ENCODE assay signal across 19 cellular contexts in the genomic region with DNA sequence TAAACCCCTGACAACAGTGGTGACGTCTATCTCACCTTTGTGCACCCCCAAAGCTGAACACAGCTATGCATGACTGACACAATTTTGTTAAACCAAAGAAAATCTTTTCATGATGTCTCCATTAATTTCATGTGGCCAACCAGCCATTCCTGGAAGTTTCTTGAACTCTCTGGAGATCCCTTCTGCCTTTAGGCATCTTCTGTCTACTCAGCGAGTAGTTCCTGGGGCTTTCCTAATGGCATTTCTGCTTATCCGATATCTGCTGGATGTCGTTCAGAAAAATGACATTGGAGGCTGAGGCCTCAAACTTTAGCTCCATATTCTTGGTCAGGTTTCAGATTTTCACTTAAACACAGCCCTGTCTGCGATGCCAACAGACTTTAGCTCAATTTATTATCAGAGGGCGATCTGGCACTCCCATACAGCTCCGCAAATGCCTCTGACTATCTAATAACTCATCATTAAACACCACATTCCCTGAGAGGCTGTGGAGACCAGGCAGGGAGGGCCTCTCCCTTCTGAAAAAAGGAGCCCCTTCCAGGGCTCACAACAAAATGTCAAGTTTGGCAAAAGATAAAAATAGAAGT. TPM values are rescaled to one million over a fixed set of nuclear protein-coding genes. Genes with fewer than 3 reads are reported as not detected.
DNase-seq lines count a peak whose midpoint lies in the region; ATAC-seq and TF ChIP-seq lines count a peak whose summit lies in the region.
"Had no signal": no experiment of that assay in that cellular context is flagged by ENCODE, and none has a peak within 500 bp of the region (broad histone marks: within the 10 kb centered on the region; RNA-seq: fewer than 3 reads in every experiment).

No MANE protein-coding gene starts in this region.

- ATAC-seq in stimulated activated naive B cell treated with anti-CD40 and anti-IgM and Interleukin-4, amounts not matched to agents 10 μg/mL and 1 μg/mL and 100 μg/mL, for 72 hours (replicated peaks): no peak
- ATAC-seq: sciatic nerve; stimulated activated effector memory CD8-positive, alpha-beta T cell treated with anti-CD3 and anti-CD28 coated beads, Interleukin-12 subunit alpha, Interleukin-12 subunit beta, amount 100 ng/mL, for 72 hours had no signal

- TF ChIP-seq EP300 in esophagus muscularis mucosa (IDR thresholded peaks at IDR 0.05): no peak

- H3K4me1 ChIP-seq in right atrium auricular region (peaks cover 0 to 41% of the 10 kb centered on the region in 2 donors), left ventricle myocardium inferior (peaks cover 23% of the 10 kb centered on the region), esophagus muscularis mucosa (peaks cover 11 to 65% (median 59%) of the 10 kb centered on the region in 4 donors)

- H3K27ac ChIP-seq in right atrium auricular region (peak overlapping the region; percentile 25 to 64), left ventricle myocardium inferior (replicated peaks) (no peak overlapping the region), esophagus muscularis mucosa (replicated peaks in 1 of 4) (peak overlapping the region; percentile 49 to 53 (median 52))
- H3K27ac ChIP-seq: C4-2B, HL-60 had no signal

- no peaks in the 10 kb centered on the region for H3K9me3 ChIP-seq in right atrium auricular region
- no peaks in the 10 kb centered on the region for H3K9me3 ChIP-seq in left ventricle myocardium inferior (replicated peaks)
- H3K9me3 ChIP-seq in esophagus muscularis mucosa: no peaks in the 10 kb centered on the region
- H3K9me3 ChIP-seq: body of pancreas had no signal

- no peaks in the 10 kb centered on the region for H3K27me3 ChIP-seq in right atrium auricular region
- no peaks in the 10 kb centered on the region for H3K27me3 ChIP-seq in left ventricle myocardium inferior (ENCODE audit: low read depth)
- no peaks in the 10 kb centered on the region for H3K27me3 ChIP-seq in esophagus muscularis mucosa
- H3K27me3 ChIP-seq: body of pancreas had no signal

- peaks cover 14% of the 10 kb centered on the region for H3K4me1 Mint-ChIP-seq in progenitor cell of endocrine pancreas (ENCODE audit: low read depth)
- peaks cover 5 to 7% of the 10 kb centered on the region in 2 donors for H3K4me1 Mint-ChIP-seq in stimulated activated naive B cell treated with anti-CD40 and anti-IgM and Interleukin-4, amounts not matched to agents 10 μg/mL and 1 μg/mL and 100 μg/mL, for 72 hours

- DNase-seq in right atrium auricular region (ENCODE audit: low spot score) (peak; percentile 28), left ventricle myocardium inferior (no peak), esophagus muscularis mucosa (ENCODE audit: extremely low spot score) (no peak), progenitor cell of endocrine pancreas (ENCODE audit: low spot score, unreplicated experiment) (no peak), NCI-H1105 (lab: John Stamatoyannopoulos, UW) (no peak), NCI-H526 (lab: John Stamatoyannopoulos, UW) (no peak), NOMO-1 (lab: John Stamatoyannopoulos, UW; ENCODE audit: unreplicated experiment in 2 of 2) (no peak)
- DNase-seq in stimulated activated naive B cell treated with anti-CD40 and anti-IgM and Interleukin-4, amounts not matched to agents 10 μg/mL and 1 μg/mL and 100 μg/mL, for 72 hours: no peak
- DNase-seq: activated CD4-positive, alpha-beta T cell treated with anti-CD3 and anti-CD28 coated beads for 4 hours; NCI-H1417 treated with DMSO at 0.1 percent for 48 hours; occipital lobe; SW 1271 had no signal

- TF ChIP-seq POLR2A in esophagus muscularis mucosa (IDR thresholded peaks at IDR 0.05; ENCODE audit: low read depth): no peak

- H3K36me3 ChIP-seq in right atrium auricular region (no peaks in the 10 kb centered on the region), left ventricle myocardium inferior (no peaks in the 10 kb centered on the region), esophagus muscularis mucosa (no peaks in the 10 kb centered on the region)

- peak overlapping the region; percentile 38 for H3K27ac Mint-ChIP-seq in progenitor cell of endocrine pancreas
- H3K27ac Mint-ChIP-seq in stimulated activated naive B cell treated with anti-CD40 and anti-IgM and Interleukin-4, amounts not matched to agents 10 μg/mL and 1 μg/mL and 100 μg/mL, for 72 hours: no peak overlapping the region
- H3K27ac Mint-ChIP-seq: activated naive CD8-positive, alpha-beta T cell; stimulated activated effector memory CD8-positive, alpha-beta T cell treated with anti-CD3 and anti-CD28 coated beads, Interleukin-12 subunit alpha, Interleukin-12 subunit beta, amount 100 ng/mL, for 72 hours had no signal

- H3K27me3 Mint-ChIP-seq in progenitor cell of endocrine pancreas: no peaks in the 10 kb centered on the region
- peaks cover 7 to 8% of the 10 kb centered on the region in 2 donors for H3K27me3 Mint-ChIP-seq in stimulated activated naive B cell treated with anti-CD40 and anti-IgM and Interleukin-4, amounts not matched to agents 10 μg/mL and 1 μg/mL and 100 μg/mL, for 72 hours
- H3K27me3 Mint-ChIP-seq: activated naive CD8-positive, alpha-beta T cell had no signal

- H3K36me3 Mint-ChIP-seq in progenitor cell of endocrine pancreas (ENCODE audit: insufficient read depth): no peaks in the 10 kb centered on the region
- no peaks in the 10 kb centered on the region for H3K36me3 Mint-ChIP-seq in stimulated activated naive B cell treated with anti-CD40 and anti-IgM and Interleukin-4, amounts not matched to agents 10 μg/mL and 1 μg/mL and 100 μg/mL, for 72 hours
- H3K36me3 Mint-ChIP-seq: activated naive CD8-positive, alpha-beta T cell had no signal

- TF ChIP-seq CTCF in right atrium auricular region (IDR thresholded peaks at IDR 0.05) (no peak), left ventricle myocardium inferior (IDR thresholded peaks at IDR 0.05; ENCODE audit: borderline replicate concordance) (no peak), esophagus muscularis mucosa (IDR thresholded peaks at IDR 0.05) (no peak), progenitor cell of endocrine pancreas (IDR thresholded peaks at IDR 0.05; ENCODE audit: unreplicated experiment) (no peak)

- H3K4me3 Mint-ChIP-seq in progenitor cell of endocrine pancreas (ENCODE audit: low read depth): no peak overlapping the region
- no peak overlapping the region for H3K4me3 Mint-ChIP-seq in stimulated activated naive B cell treated with anti-CD40 and anti-IgM and Interleukin-4, amounts not matched to agents 10 μg/mL and 1 μg/mL and 100 μg/mL, for 72 hours
- H3K4me3 Mint-ChIP-seq: activated naive CD8-positive, alpha-beta T cell; stimulated activated effector memory CD8-positive, alpha-beta T cell treated with anti-CD3 and anti-CD28 coated beads, Interleukin-12 subunit alpha, Interleukin-12 subunit beta, amount 100 ng/mL, for 72 hours had no signal

- H3K4me3 ChIP-seq in right atrium auricular region: no peak overlapping the region
- no peak overlapping the region for H3K4me3 ChIP-seq in left ventricle myocardium inferior
- no peak overlapping the region for H3K4me3 ChIP-seq in esophagus muscularis mucosa
- H3K4me3 ChIP-seq: body of pancreas, lung had no signal

- no peaks in the 10 kb centered on the region for H3K9me3 Mint-ChIP-seq in progenitor cell of endocrine pancreas (ENCODE audit: low read depth)
- H3K9me3 Mint-ChIP-seq in stimulated activated naive B cell treated with anti-CD40 and anti-IgM and Interleukin-4, amounts not matched to agents 10 μg/mL and 1 μg/mL and 100 μg/mL, for 72 hours: no peaks in the 10 kb centered on the region
- H3K9me3 Mint-ChIP-seq: stimulated activated effector memory CD8-positive, alpha-beta T cell treated with anti-CD3 and anti-CD28 coated beads, Interleukin-12 subunit alpha, Interleukin-12 subunit beta, amount 100 ng/mL, for 72 hours had no signal

- intact Hi-C loops in left ventricle myocardium inferior (cut with micrococcal nuclease) (no loop called here), esophagus muscularis mucosa (cut with DNase I) (no loop called here)

- WGBS in esophagus muscularis mucosa: 62% methylated on average over 7 of the region's 7 CpGs

RNA-seq across cellular contexts. Expression of a gene that starts 46.4 kb away (rescaled TPM):
- total RNA-seq in right atrium auricular region (10 to 100 TPM; 31.4 to 37.2 TPM), left ventricle myocardium inferior (40.9 TPM), esophagus muscularis mucosa (100 to 1,000 TPM in 1 of 4 donors, 10 to 100 TPM in 3; 31.1 to 175 (median 63.8) TPM), progenitor cell of endocrine pancreas (43.9 and 48.9 TPM in 2 replicates)
